Comparison of ENCODE assay signal across 15 cellular contexts in the genomic region with DNA sequence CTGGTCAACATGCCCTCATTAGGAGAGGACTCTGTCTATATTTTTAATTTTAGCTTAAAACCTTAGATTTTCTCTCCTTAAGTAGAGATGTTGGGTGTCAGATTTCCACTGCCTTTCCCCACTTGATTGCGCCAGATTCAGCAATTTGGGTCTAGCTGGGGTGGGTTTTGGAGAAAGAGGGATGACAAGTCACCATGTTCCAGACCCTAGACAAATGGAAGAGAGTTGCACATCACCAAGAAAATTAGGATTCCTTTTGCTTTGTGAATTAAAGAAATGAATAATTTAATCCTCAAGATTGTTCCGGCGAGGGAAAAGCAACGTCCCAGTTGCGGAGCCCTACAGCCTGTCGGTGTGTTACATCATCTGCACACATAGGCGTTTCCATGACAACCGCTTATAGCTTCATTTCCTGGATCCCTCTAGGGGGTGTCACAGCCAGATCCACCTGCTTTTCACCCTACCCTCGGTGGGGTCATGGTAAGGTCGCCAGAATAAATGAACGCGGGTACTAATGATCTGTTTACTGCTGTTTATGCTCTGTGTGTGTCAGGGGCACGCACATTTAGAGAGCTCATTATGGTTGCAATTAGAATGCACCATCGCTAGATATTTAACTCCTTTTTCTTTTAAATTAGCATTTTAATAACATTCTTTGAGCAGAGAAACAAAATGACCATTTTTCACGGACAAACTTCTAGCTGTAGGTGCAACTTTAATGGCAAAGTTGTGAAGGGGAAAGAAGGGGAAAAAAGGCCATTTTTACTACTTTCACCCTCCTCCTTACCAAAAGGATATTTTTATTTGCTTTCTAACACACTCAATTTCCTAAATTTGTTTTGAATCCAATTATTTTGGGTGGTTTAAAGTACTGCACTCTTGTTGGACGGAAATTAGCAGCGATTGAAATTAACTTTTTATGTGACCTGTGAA. TPM values are rescaled to one million over a fixed set of nuclear protein-coding genes. Genes with fewer than 3 reads are reported as not detected.
DNase-seq lines count a peak whose midpoint lies in the region; ATAC-seq, FAIRE-seq and TF ChIP-seq lines count a peak whose summit lies in the region.
"Had no signal": no experiment of that assay in that cellular context is flagged by ENCODE, and none has a peak within 500 bp of the region (broad histone marks: within the 10 kb centered on the region; RNA-seq: fewer than 3 reads in every experiment).

No MANE protein-coding gene starts in this region.

- WGBS in HepG2 (ENCODE audit: low lambda C conversion rate): 21% methylated on average over 17 of the region's 17 CpGs
- 54% methylated on average over 13 of the region's 17 CpGs for WGBS in right lobe of liver (ENCODE audit: insufficient coverage, low coverage, low lambda C conversion rate, missing lambda C conversion rate)

- no peak overlapping the region for H3K27ac Mint-ChIP-seq in type B pancreatic cell
- H3K27ac Mint-ChIP-seq: stimulated activated naive B cell treated with anti-CD40 and anti-IgM and Interleukin-4, amounts not matched to agents 10 μg/mL and 1 μg/mL and 100 μg/mL, for 72 hours; T-helper 1 cell treated with Interleukin-12 subunit alpha and Interleukin-12 subunit beta and Interleukin-4 antibody, amounts not matched to agents 30 μg/mL and 1 μg/mL, for 36 hours had no signal

- in situ Hi-C loops in HepG2 (cut with HindIII; ENCODE audit: extremely low pct_ligation_motif_present, low pct_unique_long_range_greater_than_20kb): loop anchor here (5.0 kb wide), 1 partner anchor 448 kb away; no protein-coding TSS in a partner anchor

- DNase-seq in HepG2 (ENCODE audit: low spot score) (peak; percentile 33), right lobe of liver (no peak), NCI-H460 (ENCODE audit: extremely low read depth, low read depth) (peak; percentile 19), choroid plexus epithelial cell (ENCODE audit: low read depth) (peak; percentile 26), type B pancreatic cell (ENCODE audit: extremely low spot score, unreplicated experiment) (no peak), DMS79 (lab: John Stamatoyannopoulos, UW) (no peak)
- DNase-seq in activated CD4-positive, alpha-beta T cell treated with anti-CD3 and anti-CD28 coated beads for 48 hours: no peak
- DNase-seq: activated CD4-positive, alpha-beta T cell treated with anti-CD3 and anti-CD28 coated beads, Interleukin-2, amount 50 U/mL, for 4 hours; activated effector memory CD4-positive, alpha-beta T cell treated with anti-CD3 and anti-CD28 coated beads, Interleukin-2, amount 50 U/mL, for 16 hours; KG1; psoas muscle; stimulated activated naive B cell treated with anti-CD40 and anti-IgM and Interleukin-4, amounts not matched to agents 10 μg/mL and 1 μg/mL and 100 μg/mL, for 72 hours had no signal

- BruUV-seq in HepG2 (replicated peaks; lab: Mats Ljungman, UMichigan): no TSS peak

- no peak overlapping the region for H3K4me2 ChIP-seq in HepG2 (ENCODE audit: low read depth, low read length)

- H3K27ac ChIP-seq in HepG2 (ENCODE audit: extremely low read length, insufficient read depth, low read length) (no peak overlapping the region), right lobe of liver (no peak overlapping the region)
- H3K27ac ChIP-seq: cardiac muscle cell, psoas muscle had no signal

- H3K4me1 Mint-ChIP-seq in type B pancreatic cell (ENCODE audit: unreplicated experiment): peaks cover 31% of the 10 kb centered on the region

- no peak for TF ChIP-seq EP300 in HepG2 (IDR thresholded peaks at IDR 0.05; ENCODE audit: low read depth in 2 of 2, low read length in 2 of 2)
- no peak for TF ChIP-seq EP300 in HepG2 (CRISPR knock-in tag; IDR thresholded peaks at IDR 0.05; ENCODE audit: borderline replicate concordance)

- no peak for TF ChIP-seq RAD21 in HepG2 (CRISPR knock-in tag; IDR thresholded peaks at IDR 0.05)

- no peaks in the 10 kb centered on the region for H3K79me2 ChIP-seq in HepG2 (ENCODE audit: insufficient read depth, low read length)

- no peak for FAIRE-seq in HepG2 (lab: Jason Lieb, UNC)

- H3K4me3 ChIP-seq in HepG2 (replicated peaks in 1 of 3; ENCODE audit: insufficient read depth in 1 of 3, low read depth in 2 of 3, low read length in 3 of 3) (no peak overlapping the region), right lobe of liver (no peak overlapping the region), choroid plexus epithelial cell (ENCODE audit: low read depth, low read length) (no peak overlapping the region)
- H3K4me3 ChIP-seq: cardiac muscle cell, psoas muscle had no signal

- CTCF ChIA-PET in HepG2 (lab: Yijun Ruan, JAX; ENCODE audit: low intra/inter-chr PET ratio, low total read pairs): no interaction called here

- TF ChIP-seq POLR2A in HepG2 (IDR thresholded peaks at IDR 0.05; ENCODE audit: insufficient read depth in 1 of 2, low read depth in 2 of 2, low read length in 2 of 2) (no peak), right lobe of liver (IDR thresholded peaks at IDR 0.05) (no peak)

- intact Hi-C loops in HepG2 (cut with micrococcal nuclease; ENCODE audit: unreplicated experiment) (loop anchor here (10.0 kb wide), 1 partner anchor 185 kb away; no protein-coding TSS in a partner anchor), right lobe of liver (cut with DNase I) (no loop called here)

- H3K4me1 ChIP-seq in HepG2 (ENCODE audit: insufficient read depth, low read length) (peaks cover 10% of the 10 kb centered on the region), right lobe of liver (peaks cover 0 to 14% (median 6%) of the 10 kb centered on the region in 4 donors)
- H3K4me1 ChIP-seq: psoas muscle had no signal

- ATAC-seq in HepG2: no peak
- no peak for ATAC-seq in right lobe of liver
- no peak for ATAC-seq in GM19328 (IDR thresholded peaks at IDR 0.05; ENCODE audit: unreplicated experiment)
- ATAC-seq: psoas muscle; stimulated activated naive B cell treated with anti-CD40 and anti-IgM and Interleukin-4, amounts not matched to agents 10 μg/mL and 1 μg/mL and 100 μg/mL, for 72 hours had no signal

- no peaks in the 10 kb centered on the region for H3K36me3 Mint-ChIP-seq in type B pancreatic cell

- POLR2A ChIA-PET in HepG2 (lab: Yijun Ruan, JAX): no interaction called here

- TF ChIP-seq CTCF in HepG2 (CRISPR knock-in tag; IDR thresholded peaks at IDR 0.05) (no peak), right lobe of liver (IDR thresholded peaks at IDR 0.05) (no peak), choroid plexus epithelial cell (conservative IDR thresholded peaks at IDR 0.05; ENCODE audit: low read depth, low read length) (no peak), type B pancreatic cell (conservative IDR thresholded peaks at IDR 0.05) (no peak)

- H3K9ac ChIP-seq in HepG2 (ENCODE audit: insufficient read depth, low read depth, low read length): no peak overlapping the region

- H3K9me3 ChIP-seq in HepG2 (ENCODE audit: low read length) (no peaks in the 10 kb centered on the region), right lobe of liver (no peaks in the 10 kb centered on the region)
- H3K9me3 ChIP-seq: psoas muscle had no signal

- H2AFZ ChIP-seq in HepG2 (ENCODE audit: low read length): no peak overlapping the region

- H3K36me3 ChIP-seq in HepG2 (replicated peaks in 1 of 2; ENCODE audit: control insufficient read depth in 1 of 2, insufficient read depth in 2 of 2, low read length in 2 of 2): no peaks in the 10 kb centered on the region
- peaks cover 0 to 3% (median 0%) of the 10 kb centered on the region in 4 donors for H3K36me3 ChIP-seq in right lobe of liver
- H3K36me3 ChIP-seq: cardiac muscle cell had no signal

- H3K9me3 Mint-ChIP-seq in type B pancreatic cell: no peaks in the 10 kb centered on the region
- H3K9me3 Mint-ChIP-seq: stimulated activated naive B cell treated with anti-CD40 and anti-IgM and Interleukin-4, amounts not matched to agents 10 μg/mL and 1 μg/mL and 100 μg/mL, for 72 hours; T-helper 1 cell treated with Interleukin-12 subunit alpha and Interleukin-12 subunit beta and Interleukin-4 antibody, amounts not matched to agents 30 μg/mL and 1 μg/mL, for 36 hours had no signal

- H3K27me3 Mint-ChIP-seq in type B pancreatic cell: peaks cover 88% of the 10 kb centered on the region
- H3K27me3 Mint-ChIP-seq: stimulated activated naive B cell treated with anti-CD40 and anti-IgM and Interleukin-4, amounts not matched to agents 10 μg/mL and 1 μg/mL and 100 μg/mL, for 72 hours had no signal

- H3K27me3 ChIP-seq in HepG2 (ENCODE audit: control insufficient read depth in 1 of 2, insufficient read depth in 2 of 2, low read length in 2 of 2) (peaks cover 0 to 7% of the 10 kb centered on the region in 2 experiments; a peak in 2 of 5 replicates), right lobe of liver (no peaks in the 10 kb centered on the region)

- H4K20me1 ChIP-seq in HepG2 (ENCODE audit: insufficient read depth, low read length): no peaks in the 10 kb centered on the region

- H3K4me3 Mint-ChIP-seq in type B pancreatic cell: peak overlapping the region; percentile 39
- H3K4me3 Mint-ChIP-seq: stimulated activated naive B cell treated with anti-CD40 and anti-IgM and Interleukin-4, amounts not matched to agents 10 μg/mL and 1 μg/mL and 100 μg/mL, for 72 hours; T-helper 1 cell treated with Interleukin-12 subunit alpha and Interleukin-12 subunit beta and Interleukin-4 antibody, amounts not matched to agents 30 μg/mL and 1 μg/mL, for 36 hours had no signal

RNA-seq across cellular contexts. Expression of gene SNX11, which starts 41.9 kb away (rescaled TPM):
- total RNA-seq in HepG2 (2016; rRNA removed; fragmentation: Illumina TruSeq; extraction: Trizol): 14.0 and 15.9 TPM in 2 replicates
- 6.2 and 6.3 TPM in 2 replicates for total RNA-seq in HepG2 (2016; cell fraction: cytosol; rRNA removed; fragmentation: Illumina TruSeq; extraction: Trizol; ENCODE audit: low read depth)
- total RNA-seq in HepG2 (2016; cell fraction: insoluble cytoplasmic fraction; rRNA removed; fragmentation: Illumina TruSeq; extraction: Trizol): 13.8 and 15.9 TPM in 2 replicates
- total RNA-seq in HepG2 (2016; cell fraction: membrane; rRNA removed; fragmentation: Illumina TruSeq; extraction: Trizol): 14.3 and 16.5 TPM in 2 replicates
- total RNA-seq in HepG2 (2016; cell fraction: nucleus; rRNA removed; fragmentation: Illumina TruSeq; extraction: Trizol): 11.5 and 12.4 TPM in 2 replicates
- polyA plus RNA-seq in HepG2 (2011; rRNA removed): 12.9 and 14.0 TPM in 2 replicates
- polyA plus RNA-seq in HepG2 (2011; cell fraction: cytosol; rRNA removed): 11.7 and 14.4 TPM in 2 replicates
- polyA plus RNA-seq in HepG2 (2011; cell fraction: nucleus; rRNA removed): 10.4 and 12.3 TPM in 2 replicates
- polyA plus RNA-seq in HepG2 (2012): 9.6 and 9.7 TPM in 2 replicates
- polyA plus RNA-seq in HepG2 (2016; cell fraction: cytosol; fragmentation: Illumina TruSeq; extraction: Trizol; ENCODE audit: low read depth): 4.2 TPM in 2 replicates
- 17.1 and 18.0 TPM in 2 replicates for polyA plus RNA-seq in HepG2 (2016; cell fraction: insoluble cytoplasmic fraction; fragmentation: Illumina TruSeq; extraction: Trizol; ENCODE audit: low read depth)
- 11.9 and 13.2 TPM in 2 replicates for polyA plus RNA-seq in HepG2 (2016; cell fraction: membrane; fragmentation: Illumina TruSeq; extraction: Trizol; ENCODE audit: low read depth)
- polyA plus RNA-seq in HepG2 (2016; cell fraction: nucleus; fragmentation: Illumina TruSeq; extraction: Trizol; ENCODE audit: insufficient read depth, low read depth): 19.4 and 22.2 TPM in 2 replicates
- 14.4 and 17.8 TPM in 2 replicates for polyA minus RNA-seq in HepG2 (2011; rRNA and poly(A)+ RNA removed; ENCODE audit: low replicate concordance)
- polyA minus RNA-seq in HepG2 (2011; cell fraction: cytosol; rRNA and poly(A)+ RNA removed): 6.2 and 7.3 TPM in 2 replicates
- polyA minus RNA-seq in HepG2 (2011; cell fraction: nucleus; rRNA and poly(A)+ RNA removed): 11.1 and 12.1 TPM in 2 replicates
- total RNA-seq in right lobe of liver: 10 to 100 TPM in 3 of 6 experiments, 1 to 10 TPM in 3; 7.2 to 11.7 (median 9.2) TPM
- total RNA-seq in NCI-H460 (2014; rRNA removed; shearing (Covaris generic)): 12.3 and 12.9 TPM in 2 replicates
- polyA plus RNA-seq in NCI-H460 (2014; cell fraction: nucleus; rRNA removed): 17.3 and 21.0 TPM in 2 replicates
- 16.2 and 19.1 TPM in 2 replicates for total RNA-seq in type B pancreatic cell (ENCODE audit: low replicate concordance)

RNA-seq across cellular contexts. Expression of gene CBX1, which starts 48.2 kb away (rescaled TPM):
- total RNA-seq in HepG2 (2016; rRNA removed; fragmentation: Illumina TruSeq; extraction: Trizol) (108 and 143 TPM in 2 replicates), right lobe of liver (10 to 100 TPM in 2 of 6 experiments, 1 to 10 TPM in 4; 7.0 to 10.5 (median 9.9) TPM), type B pancreatic cell (ENCODE audit: low replicate concordance) (72.8 and 154 TPM in 2 replicates)
- 16.2 and 17.8 TPM in 2 replicates for total RNA-seq in HepG2 (2016; cell fraction: cytosol; rRNA removed; fragmentation: Illumina TruSeq; extraction: Trizol; ENCODE audit: low read depth)
- total RNA-seq in HepG2 (2016; cell fraction: insoluble cytoplasmic fraction; rRNA removed; fragmentation: Illumina TruSeq; extraction: Trizol): 108 and 140 TPM in 2 replicates
- 67.2 and 72.5 TPM in 2 replicates for total RNA-seq in HepG2 (2016; cell fraction: membrane; rRNA removed; fragmentation: Illumina TruSeq; extraction: Trizol)
- total RNA-seq in HepG2 (2016; cell fraction: nucleus; rRNA removed; fragmentation: Illumina TruSeq; extraction: Trizol): 42.1 and 47.3 TPM in 2 replicates
- polyA plus RNA-seq in HepG2 (2011; rRNA removed): 14.1 and 17.8 TPM in 2 replicates
- polyA plus RNA-seq in HepG2 (2011; cell fraction: cytosol; rRNA removed): 10.3 and 14.7 TPM in 2 replicates
- 6.8 and 9.2 TPM in 2 replicates for polyA plus RNA-seq in HepG2 (2011; cell fraction: nucleus; rRNA removed)
- polyA plus RNA-seq in HepG2 (2012): 50.0 and 59.7 TPM in 2 replicates
- polyA plus RNA-seq in HepG2 (2016; cell fraction: cytosol; fragmentation: Illumina TruSeq; extraction: Trizol; ENCODE audit: low read depth): 17.9 and 19.4 TPM in 2 replicates
- 155 TPM in 2 replicates for polyA plus RNA-seq in HepG2 (2016; cell fraction: insoluble cytoplasmic fraction; fragmentation: Illumina TruSeq; extraction: Trizol; ENCODE audit: low read depth)
- 52.8 TPM in 2 replicates for polyA plus RNA-seq in HepG2 (2016; cell fraction: membrane; fragmentation: Illumina TruSeq; extraction: Trizol; ENCODE audit: low read depth)
- polyA plus RNA-seq in HepG2 (2016; cell fraction: nucleus; fragmentation: Illumina TruSeq; extraction: Trizol; ENCODE audit: insufficient read depth, low read depth): 70.7 and 71.8 TPM in 2 replicates
- 6.5 and 6.7 TPM in 2 replicates for polyA minus RNA-seq in HepG2 (2011; rRNA and poly(A)+ RNA removed; ENCODE audit: low replicate concordance)
- polyA minus RNA-seq in HepG2 (2011; cell fraction: cytosol; rRNA and poly(A)+ RNA removed): 12.5 and 14.1 TPM in 2 replicates
- 9.0 and 9.3 TPM in 2 replicates for polyA minus RNA-seq in HepG2 (2011; cell fraction: nucleus; rRNA and poly(A)+ RNA removed)
- 51.7 and 57.8 TPM in 2 replicates for total RNA-seq in NCI-H460 (2014; rRNA removed; shearing (Covaris generic))
- polyA plus RNA-seq in NCI-H460 (2014; cell fraction: nucleus; rRNA removed): 43.7 and 47.8 TPM in 2 replicates

Comparison
In these comparisons a context has a peak if more than half of its experiments do, and no peak if none do; other contexts are left out.
1. DNase-seq: peak in HepG2 (single experiment), NCI-H460 (single experiment) and choroid plexus epithelial cell (single experiment); none in right lobe of liver (0 of 3), type B pancreatic cell (single experiment), activated CD4-positive, alpha-beta T cell treated with anti-CD3 and anti-CD28 coated beads for 48 hours (single experiment) and DMS79 (single experiment).